ENCODE assay signal across 17 cellular contexts in the genomic region with DNA sequence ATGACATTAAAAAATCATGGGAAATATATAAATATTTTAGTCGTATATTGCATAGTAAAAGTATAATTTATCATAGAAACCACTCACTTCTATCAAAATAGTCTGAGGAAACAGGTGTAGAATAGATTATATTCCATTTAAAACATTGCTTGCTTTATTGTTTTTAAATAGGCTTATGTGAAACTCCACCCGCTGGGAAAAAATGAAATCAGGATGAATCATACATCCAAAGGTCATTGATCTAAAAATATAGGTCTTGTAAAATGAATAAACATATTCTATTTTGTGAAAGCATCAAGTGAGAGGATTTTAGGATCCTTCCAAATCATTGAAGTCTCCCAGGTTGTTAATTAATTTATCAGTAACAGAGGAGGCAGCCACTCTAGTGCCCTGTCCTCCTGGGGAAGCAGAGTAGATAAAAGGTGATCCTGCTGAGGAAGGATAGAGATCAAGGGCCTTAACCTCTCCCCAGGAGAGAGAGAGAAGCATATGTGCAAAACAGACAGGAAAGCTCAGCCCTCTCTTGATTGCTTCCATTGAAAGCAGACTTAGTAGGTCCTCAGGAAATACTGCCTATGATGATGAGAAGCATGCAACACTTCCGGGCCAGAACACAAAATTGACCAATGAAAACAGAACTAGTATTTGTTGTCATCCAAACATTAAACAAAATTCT.
"Had no signal": no experiment of that assay in that cellular context is flagged by ENCODE, and none has a peak within 500 bp of the region (broad histone marks: within the 10 kb centered on the region; RNA-seq: fewer than 3 reads in every experiment).

No MANE protein-coding gene starts in this region.

- H3K27me3 Mint-ChIP-seq: activated CD4-positive, alpha-beta memory T cell treated with anti-CD3 and anti-CD28 coated beads, Interleukin-2, amount 10 ng/mL, durations not matched to agents 7 days and 5 days had no signal

- H3K9me3 ChIP-seq: transverse colon had no signal

- H3K9me3 Mint-ChIP-seq: activated CD4-positive, alpha-beta memory T cell treated with anti-CD3 and anti-CD28 coated beads, Interleukin-2, amount 10 ng/mL, durations not matched to agents 7 days and 5 days; activated T-cell treated with anti-CD3 and anti-CD28 coated beads, Interleukin-2, amount 50 U/mL, for 24 hours; natural killer cell had no signal

- H3K4me1 Mint-ChIP-seq: activated CD4-positive, alpha-beta memory T cell treated with anti-CD3 and anti-CD28 coated beads, Interleukin-2, amount 10 ng/mL, durations not matched to agents 7 days and 5 days; natural killer cell had no signal

- H3K4me3 ChIP-seq: heart right ventricle, transverse colon had no signal

- ATAC-seq: foreskin keratinocyte; natural killer cell; stimulated activated naive CD8-positive, alpha-beta T cell treated with anti-CD3 and anti-CD28 coated beads, Interleukin-15, Interleukin-2, amounts not matched to agents 100 U/mL and 50 U/mL, for 24 hours had no signal

- H3K27ac ChIP-seq: foreskin keratinocyte, transverse colon had no signal

- H3K4me3 Mint-ChIP-seq: activated CD4-positive, alpha-beta memory T cell treated with anti-CD3 and anti-CD28 coated beads, Interleukin-2, amount 10 ng/mL, durations not matched to agents 7 days and 5 days; activated T-cell treated with anti-CD3 and anti-CD28 coated beads, Interleukin-2, amount 50 U/mL, for 24 hours; natural killer cell had no signal

- H3K27ac Mint-ChIP-seq: activated CD4-positive, alpha-beta memory T cell treated with anti-CD3 and anti-CD28 coated beads, Interleukin-2, amount 10 ng/mL, durations not matched to agents 7 days and 5 days; activated T-cell treated with anti-CD3 and anti-CD28 coated beads, Interleukin-2, amount 50 U/mL, for 24 hours; natural killer cell had no signal

- H3K36me3 ChIP-seq: heart right ventricle, transverse colon had no signal

- H3K36me3 Mint-ChIP-seq: natural killer cell had no signal

- H3K27me3 ChIP-seq: foreskin keratinocyte, heart right ventricle, transverse colon had no signal

- DNase-seq: activated CD4-positive, alpha-beta memory T cell treated with anti-CD3 and anti-CD28 coated beads, Interleukin-2, amount 10 ng/mL, durations not matched to agents 7 days and 5 days; activated CD4-positive, alpha-beta T cell treated with anti-CD3 and anti-CD28 coated beads for 4 hours; activated naive CD4-positive, alpha-beta T cell treated with anti-CD3 and anti-CD28 coated beads, Interleukin-2, amount 50 U/mL, for 16 hours; activated T-cell treated with anti-CD3 and anti-CD28 coated beads, Interleukin-2, amount 50 U/mL, for 24 hours; amniotic stem cell; central memory CD4-positive, alpha-beta T cell; effector memory CD4-positive, alpha-beta T cell; erythroblast; foreskin keratinocyte; heart right ventricle; islet precursor cell; natural killer cell; stimulated activated CD4-positive, alpha-beta T cell treated with anti-CD3 and anti-CD28 coated beads, Interleukin-4, amount 100 ng/mL, for 4 hours; stimulated activated CD8-positive, alpha-beta memory T cell treated with anti-CD3 and anti-CD28 coated beads, Interleukin-4, amount 100 ng/mL, for 48 hours; stimulated activated naive CD8-positive, alpha-beta T cell treated with anti-CD3 and anti-CD28 coated beads, Interleukin-15, Interleukin-2, amounts not matched to agents 100 U/mL and 50 U/mL, for 24 hours; T-helper 2 cell; transverse colon had no signal

- H3K4me1 ChIP-seq: foreskin keratinocyte had no signal
